Comparison of ENCODE assay signal across 8 cellular contexts in genomic region chr21:15732290-15732995, GRCh38. TPM values are rescaled to one million over a fixed set of nuclear protein-coding genes. Genes with fewer than 3 reads are reported as not detected.
DNase-seq lines count a peak whose midpoint lies in the region; ATAC-seq and TF ChIP-seq lines count a peak whose summit lies in the region.

No MANE protein-coding gene starts in this region.

- no peaks in the 10 kb centered on the region for H3K9me2 ChIP-seq in PC-3 (replicated peaks; ENCODE audit: low read length)

- CTCF ChIA-PET in CD4-positive, alpha-beta T cell (lab: Charles Lee) = no interaction called here
- CTCF ChIA-PET in PC-3 (lab: Charles Lee) = no interaction called here

- H3K4me3 ChIP-seq in PC-3 (ENCODE audit: low read length) (peak overlapping the region; percentile 85), duodenal mucosa (ENCODE audit: low read depth in 1 of 2, low read length in 2 of 2) (peak overlapping the region; percentile 68 to 93)

- H3K4me1 ChIP-seq in PC-3 (ENCODE audit: insufficient read depth, low read length) (peaks cover 33% of the 10 kb centered on the region), duodenal mucosa (ENCODE audit: control insufficient read depth in 1 of 2, insufficient read depth in 2 of 2, low read length in 2 of 2) (peaks cover 22 to 26% of the 10 kb centered on the region in 2 donors)

- no peak for DNase-seq in CD4-positive, alpha-beta T cell
- DNase-seq in PC-3 (peak; percentile 66), neural crest cell (ENCODE audit: low read depth, low spot score) (no peak), NCI-H128 (lab: John Stamatoyannopoulos, UW; ENCODE audit: unreplicated experiment) (no peak), HK-2 (ENCODE audit: unreplicated experiment) (no peak)

- H3K36me3 Mint-ChIP-seq in CD4-positive, alpha-beta T cell (ENCODE audit: low read depth) = peaks cover 4% of the 10 kb centered on the region
- H3K36me3 Mint-ChIP-seq in neural crest cell (ENCODE audit: low read depth) = peaks cover 12% of the 10 kb centered on the region

- no peaks in the 10 kb centered on the region for H3F3A ChIP-seq in PC-3 (ENCODE audit: low read length, unreplicated experiment)

- peaks cover 52% of the 10 kb centered on the region for H4K20me1 ChIP-seq in PC-3 (ENCODE audit: low read length)

- intact Hi-C loops in CD4-positive, alpha-beta T cell (cut with DNase I, micrococcal nuclease) = loop anchor here (5.0 to 10.0 kb wide), 5 partner anchors 35 to 1350 kb away; partner anchors contain the start of gene HSPA13 (in 1 of the 2)
- intact Hi-C loops in PC-3 (cut with micrococcal nuclease) = loop anchor here (1.0 to 10.0 kb wide), 3 partner anchors 94 to 1350 kb away; partner anchors contain the start of gene HSPA13

- H3K4me1 Mint-ChIP-seq in CD4-positive, alpha-beta T cell (ENCODE audit: low read depth) = peaks cover 65% of the 10 kb centered on the region
- peaks cover 35% of the 10 kb centered on the region for H3K4me1 Mint-ChIP-seq in neural crest cell

- no TSS peak for BruUV-seq in PC-3 (replicated peaks; lab: Mats Ljungman, UMichigan)

- H2AFZ ChIP-seq in PC-3 (ENCODE audit: low read length) = no peak overlapping the region

- H3K9me3 ChIP-seq in CD4-positive, alpha-beta T cell (ENCODE audit: control insufficient read depth, low read length) = no peaks in the 10 kb centered on the region
- H3K9me3 ChIP-seq in PC-3 (ENCODE audit: low read length) (no peaks in the 10 kb centered on the region), duodenal mucosa (ENCODE audit: control insufficient read depth in 1 of 2, low read length in 2 of 2) (no peaks in the 10 kb centered on the region)

- peak; percentile 43 for ATAC-seq in CD4-positive, alpha-beta T cell (ENCODE audit: poor library complexity)
- peak; percentile 67 for ATAC-seq in GM18907 (IDR thresholded peaks at IDR 0.05; ENCODE audit: unreplicated experiment)
- peak; percentile 52 for ATAC-seq in HG03066 (IDR thresholded peaks at IDR 0.05; ENCODE audit: low read depth, unreplicated experiment)
- ATAC-seq in PC-3 = peak; percentile 5

- H3K79me2 ChIP-seq in PC-3 (ENCODE audit: low read length) = peaks cover 72% of the 10 kb centered on the region

- POLR2A ChIA-PET in CD4-positive, alpha-beta T cell (lab: Charles Lee) = interaction anchor here (0.6 to 1.8 kb wide), 7 partner anchors 12 to 1349 kb away, joined by 3 to 6 read pairs (median 4); partner anchors contain the start of gene HSPA13
- POLR2A ChIA-PET in PC-3 (lab: Charles Lee; ENCODE audit: unreplicated experiment) = no interaction called here

- peaks cover 4% of the 10 kb centered on the region for H3K27me3 Mint-ChIP-seq in CD4-positive, alpha-beta T cell
- H3K27me3 Mint-ChIP-seq in neural crest cell (ENCODE audit: low read depth) = peaks cover 6% of the 10 kb centered on the region

- no peaks in the 10 kb centered on the region for H3K36me3 ChIP-seq in PC-3 (ENCODE audit: low read depth, low read length)
- no peaks in the 10 kb centered on the region for H3K36me3 ChIP-seq in duodenal mucosa (ENCODE audit: control insufficient read depth in 1 of 2, insufficient read depth in 2 of 2, low read length in 2 of 2)

- H3K27me3 ChIP-seq in CD4-positive, alpha-beta T cell (ENCODE audit: control insufficient read depth, insufficient read depth, low read length) = no peaks in the 10 kb centered on the region
- no peaks in the 10 kb centered on the region for H3K27me3 ChIP-seq in PC-3 (ENCODE audit: low read length)
- no peaks in the 10 kb centered on the region for H3K27me3 ChIP-seq in duodenal mucosa (ENCODE audit: control insufficient read depth in 1 of 2, insufficient read depth in 2 of 2, low read length in 2 of 2)

- peak overlapping the region; percentile 84 for H3K27ac Mint-ChIP-seq in CD4-positive, alpha-beta T cell
- H3K27ac Mint-ChIP-seq in neural crest cell (ENCODE audit: unreplicated experiment) = no peak overlapping the region

- H3K4me3 Mint-ChIP-seq in CD4-positive, alpha-beta T cell = peak overlapping the region; percentile 82
- H3K4me3 Mint-ChIP-seq in neural crest cell = peak overlapping the region; percentile 92

- TF ChIP-seq CTCF in CD4-positive, alpha-beta T cell (IDR thresholded peaks at IDR 0.05) = no peak
- TF ChIP-seq CTCF in PC-3 (conservative IDR thresholded peaks at IDR 0.05; ENCODE audit: low read depth, low read length) (no peak), neural crest cell (conservative IDR thresholded peaks at IDR 0.05) (no peak)

- no peaks in the 10 kb centered on the region for H3K9me3 Mint-ChIP-seq in CD4-positive, alpha-beta T cell
- H3K9me3 Mint-ChIP-seq in neural crest cell = peaks cover 3% of the 10 kb centered on the region

- H3K27ac ChIP-seq in CD4-positive, alpha-beta T cell (ENCODE audit: low read depth, low read length) = peak overlapping the region; percentile 23
- H3K27ac ChIP-seq in PC-3 (ENCODE audit: low read length) = peak overlapping the region; percentile 58
- H3K27ac ChIP-seq in duodenal mucosa (ENCODE audit: low read depth, low read length) = peak overlapping the region; percentile 8

- peak overlapping the region; percentile 88 for H3K4me2 ChIP-seq in PC-3 (ENCODE audit: low read length)

- H3K9ac ChIP-seq in PC-3 (ENCODE audit: low read length) (peak overlapping the region; percentile 89; the same call in 1 of the 2 replicates), duodenal mucosa (ENCODE audit: low read depth in 1 of 2, low read length in 2 of 2) (peak overlapping the region in 1 of 2 donors; percentile 39)

RNA-seq across cellular contexts. Expression of gene USP25, which starts 2.7 kb away (rescaled TPM):
- 10 to 100 TPM; 45.0 to 49.2 TPM for total RNA-seq in CD4-positive, alpha-beta T cell
- 28.3 and 54.4 TPM in 2 replicates for total RNA-seq in PC-3 (2014; rRNA removed)
- total RNA-seq in neural crest cell = 27.2 and 30.5 TPM in 2 replicates

Comparison
In these comparisons a context has a peak if more than half of its experiments do, and no peak if none do; other contexts are left out.
1. ATAC-seq: peak in every context shown above with its lines; median percentile 67 in GM18907; 52 in HG03066; 43 in CD4-positive, alpha-beta T cell; 5 in PC-3.
2. H3K27ac ChIP-seq: peak in every context shown above with its lines; median percentile 58 in PC-3; 23 in CD4-positive, alpha-beta T cell; 8 in duodenal mucosa.